In the genomic region with DNA sequence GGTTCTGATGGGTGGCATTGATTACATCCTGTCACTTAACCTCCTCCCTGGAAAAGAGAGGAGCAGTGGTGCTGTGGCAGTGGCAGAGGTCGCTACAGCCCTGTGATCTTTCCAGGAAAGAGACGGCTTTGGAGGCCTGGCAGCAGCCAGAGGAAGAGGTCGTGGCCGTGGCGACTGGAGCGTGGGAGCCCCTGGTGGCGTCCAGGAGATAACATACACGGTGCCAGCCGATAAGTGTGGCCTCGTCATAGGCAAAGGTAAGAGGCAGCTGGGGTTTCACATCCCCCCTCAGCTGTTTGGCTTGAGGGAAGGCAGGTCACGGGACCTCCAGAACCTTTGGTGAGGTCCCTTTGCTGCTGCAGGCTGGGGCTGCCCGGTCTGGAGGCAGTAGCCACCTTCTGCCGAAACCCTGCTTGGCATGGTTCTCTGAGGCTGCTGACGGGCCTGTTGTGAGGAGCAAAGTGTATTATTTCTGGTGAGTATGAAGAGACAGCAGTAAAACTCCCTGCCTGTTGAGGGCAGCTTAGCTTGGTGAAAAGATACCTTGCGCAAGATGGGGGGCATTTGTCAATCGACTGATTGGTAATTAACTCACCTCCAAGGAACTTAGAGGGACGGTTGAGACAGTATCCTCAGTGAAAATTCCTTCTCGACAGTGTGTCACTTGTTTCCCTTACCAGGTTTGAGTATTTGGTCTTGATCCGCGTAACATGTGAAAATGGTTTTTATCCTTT, we compare ENCODE assay signal across 1 cellular context.
TF ChIP-seq lines count a peak whose summit lies in the region.

No MANE protein-coding gene starts in this region.

TF ChIP-seq in HCT116, 20 proteins besides CTCF, POLR2A, EP300 and RAD21 (continued from another document):
- TF ChIP-seq FOSL1 (IDR thresholded peaks at IDR 0.05; ENCODE audit: low read depth): no peak
- no peak for TF ChIP-seq SP1 (IDR thresholded peaks at IDR 0.05; ENCODE audit: low read depth)
- TF ChIP-seq, protein P1, sequence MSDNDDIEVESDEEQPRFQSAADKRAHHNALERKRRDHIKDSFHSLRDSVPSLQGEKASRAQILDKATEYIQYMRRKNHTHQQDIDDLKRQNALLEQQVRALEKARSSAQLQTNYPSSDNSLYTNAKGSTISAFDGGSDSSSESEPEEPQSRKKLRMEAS (IDR thresholded peaks at IDR 0.05): no peak
- no peak for TF ChIP-seq JUND (IDR thresholded peaks at IDR 0.05)
- TF ChIP-seq, protein P2, sequence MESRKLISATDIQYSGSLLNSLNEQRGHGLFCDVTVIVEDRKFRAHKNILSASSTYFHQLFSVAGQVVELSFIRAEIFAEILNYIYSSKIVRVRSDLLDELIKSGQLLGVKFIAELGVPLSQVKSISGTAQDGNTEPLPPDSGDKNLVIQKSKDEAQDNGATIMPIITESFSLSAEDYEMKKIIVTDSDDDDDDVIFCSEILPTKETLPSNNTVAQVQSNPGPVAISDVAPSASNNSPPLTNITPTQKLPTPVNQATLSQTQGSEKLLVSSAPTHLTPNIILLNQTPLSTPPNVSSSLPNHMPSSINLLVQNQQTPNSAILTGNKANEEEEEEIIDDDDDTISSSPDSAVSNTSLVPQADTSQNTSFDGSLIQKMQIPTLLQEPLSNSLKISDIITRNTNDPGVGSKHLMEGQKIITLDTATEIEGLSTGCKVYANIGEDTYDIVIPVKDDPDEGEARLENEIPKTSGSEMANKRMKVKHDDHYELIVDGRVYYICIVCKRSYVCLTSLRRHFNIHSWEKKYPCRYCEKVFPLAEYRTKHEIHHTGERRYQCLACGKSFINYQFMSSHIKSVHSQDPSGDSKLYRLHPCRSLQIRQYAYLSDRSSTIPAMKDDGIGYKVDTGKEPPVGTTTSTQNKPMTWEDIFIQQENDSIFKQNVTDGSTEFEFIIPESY (IDR thresholded peaks at IDR 0.05; ENCODE audit: extremely low read depth, insufficient replicate concordance, low read length): no peak
- no peak for TF ChIP-seq ZFX (IDR thresholded peaks at IDR 0.05)
- TF ChIP-seq EGR1 (IDR thresholded peaks at IDR 0.05; ENCODE audit: low read depth): no peak
- no peak for TF ChIP-seq POLR2AphosphoS5 (IDR thresholded peaks at IDR 0.05; ENCODE audit: low read depth, low read length)
